8 cellular contexts compared by ENCODE assay signal in the genomic region with DNA sequence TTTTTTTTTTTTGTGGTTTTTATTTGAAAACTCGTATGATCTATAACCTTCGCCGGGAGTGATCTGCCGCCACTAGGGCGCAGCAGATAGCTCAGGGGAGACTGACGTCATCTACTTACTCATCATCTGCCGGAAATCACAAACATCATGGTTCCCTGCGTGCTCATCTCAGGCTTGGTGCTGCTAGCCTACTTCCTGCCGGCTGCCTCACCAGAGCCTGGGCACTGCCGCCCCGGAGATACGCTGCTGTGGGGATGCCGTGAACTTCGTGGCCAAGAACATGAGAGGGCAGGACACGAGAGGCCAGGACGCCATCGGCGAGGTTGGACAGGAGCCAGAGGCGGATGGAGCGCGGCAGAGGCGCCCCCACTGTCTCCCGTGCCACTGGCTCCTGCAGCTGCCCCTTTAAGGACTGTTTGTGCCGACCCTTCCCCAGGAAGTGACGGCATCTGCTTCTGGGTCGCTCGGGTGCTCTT.
DNase-seq lines count a peak whose midpoint lies in the region; ATAC-seq, FAIRE-seq and TF ChIP-seq lines count a peak whose summit lies in the region.

No MANE protein-coding gene starts in this region.

- CTCF ChIA-PET in H1 (lab: Charles Lee; ENCODE audit: partially characterized antibody), result interaction anchor here (0.6 to 1.2 kb wide), 4 partner anchors 62 to 491 kb away, joined by 3 to 4 read pairs (median 3); no protein-coding TSS in a partner anchor

- TF ChIP-seq POLR2A in H1 (IDR thresholded peaks at IDR 0.05; ENCODE audit: control extremely low read depth in 1 of 2, low read depth in 2 of 2, low read length in 2 of 2), result no peak

- DNase-seq in DND-41 (peak; percentile 31), T-helper 1 cell (peak in 3 of 5 donors; percentile 6 to 45 (median 21)), H1 (ENCODE audit: low read depth in 1 of 2, low spot score in 2 of 2) (peak; percentile 29 to 67), midbrain (lab: John Stamatoyannopoulos, UW) (no peak), COR-L47 (lab: John Stamatoyannopoulos, UW) (no peak), pons (ENCODE audit: low spot score) (no peak)
- DNase-seq in stimulated activated CD8-positive, alpha-beta memory T cell treated with anti-CD3 and anti-CD28 coated beads, Interleukin-7, amount 100 ng/mL, for 48 hours (ENCODE audit: extremely low read depth in 1 of 2, low read depth in 1 of 2), result peak; percentile 16 to 27

- H3K4me1 ChIP-seq in DND-41 (ENCODE audit: insufficient read depth, low read length), result no peaks in the 10 kb centered on the region
- H3K4me1 ChIP-seq in H1 (replicated peaks in 1 of 4; ENCODE audit: control insufficient read depth in 3 of 4, insufficient read depth in 4 of 4, low read length in 3 of 4), result no peaks in the 10 kb centered on the region; a peak in 1 of 7 replicates

- no peak overlapping the region; the same call in 1 of the 2 replicates for H2BK12ac ChIP-seq in H1 (ENCODE audit: low read depth, low read length)

- H2BK120ac ChIP-seq in H1 (replicated peaks; ENCODE audit: low read depth, low read length), result no peak overlapping the region

- no peaks in the 10 kb centered on the region for H3K23me2 ChIP-seq in H1 (ENCODE audit: low read depth, low read length)

- H3K79me1 ChIP-seq in H1 (ENCODE audit: low read depth, low read length), result no peaks in the 10 kb centered on the region

- H3K27ac ChIP-seq in DND-41 (ENCODE audit: low read length), result no peak overlapping the region
- H3K27ac ChIP-seq in H1 (ENCODE audit: low read depth, low read length), result no peak overlapping the region

- POLR2A ChIA-PET in H1 (lab: Charles Lee; ENCODE audit: partially characterized antibody), result no interaction called here

- H3K27me3 ChIP-seq in DND-41 (ENCODE audit: insufficient read depth, low read length, poor library complexity) (no peaks in the 10 kb centered on the region), H1 (replicated peaks in 1 of 4; ENCODE audit: control insufficient read depth in 3 of 4, extremely low read depth in 1 of 4, insufficient read depth in 3 of 4, low read length in 3 of 4) (no peaks in the 10 kb centered on the region)

- H4K20me1 ChIP-seq in DND-41 (ENCODE audit: insufficient read depth, low read length), result no peaks in the 10 kb centered on the region
- H4K20me1 ChIP-seq in H1 (replicated peaks in 1 of 2; ENCODE audit: control insufficient read depth in 1 of 2, insufficient read depth in 2 of 2, low read length in 2 of 2), result no peaks in the 10 kb centered on the region

- no peak overlapping the region; the same call in 1 of the 2 replicates for H2BK5ac ChIP-seq in H1 (ENCODE audit: low read depth, low read length)

- no peak overlapping the region for H3K56ac ChIP-seq in H1 (replicated peaks; ENCODE audit: insufficient read length, low read depth, low read length)

- H3K9me3 ChIP-seq in DND-41 (ENCODE audit: insufficient read depth, low read length, severe bottlenecking), result no peaks in the 10 kb centered on the region
- H3K9me3 ChIP-seq in H1 (ENCODE audit: insufficient read depth in 2 of 2, low read depth in 1 of 2, low read length in 1 of 2), result no peaks in the 10 kb centered on the region

- no peak overlapping the region for H2BK20ac ChIP-seq in H1 (ENCODE audit: low read length)

- H3K79me2 ChIP-seq in DND-41 (ENCODE audit: insufficient read depth, low read length) (no peaks in the 10 kb centered on the region), H1 (ENCODE audit: control insufficient read depth in 1 of 2, insufficient read depth in 2 of 2, low read length in 2 of 2) (no peaks in the 10 kb centered on the region)

- H3K14ac ChIP-seq in H1 (ENCODE audit: insufficient read length), result no peak overlapping the region

- FAIRE-seq in H1 (lab: Jason Lieb, UNC), result peak; percentile 65

- no peak overlapping the region for H3K9ac ChIP-seq in DND-41 (ENCODE audit: low read depth, low read length)
- H3K9ac ChIP-seq in H1 (replicated peaks in 1 of 4; ENCODE audit: extremely low read depth in 1 of 4, low read depth in 3 of 4, low read length in 3 of 4), result no peak overlapping the region

- H3K4me3 ChIP-seq in DND-41 (ENCODE audit: low read depth in 1 of 2, low read length in 2 of 2), result no peak overlapping the region
- H3K4me3 ChIP-seq in H1 (ENCODE audit: extremely low read depth in 1 of 4, insufficient read depth in 2 of 4, low read depth in 3 of 4, low read length in 4 of 4), result no peak overlapping the region

- H2AK5ac ChIP-seq in H1 (ENCODE audit: low read depth, low read length), result no peak overlapping the region

- peak; percentile 49 to 58 for TF ChIP-seq RAD21 in H1 (IDR thresholded peaks at IDR 0.05 in 1 of 2, conservative IDR thresholded peaks at IDR 0.05 in 1 of 2; ENCODE audit: low read depth in 2 of 2, low read length in 2 of 2)

- H2AFZ ChIP-seq in DND-41 (ENCODE audit: low read depth, low read length), result peak overlapping the region; percentile 17; the same call in 1 of the 2 replicates
- peak overlapping the region; percentile 96; the same call in 1 of the 2 replicates for H2AFZ ChIP-seq in H1 (ENCODE audit: low read length)

- WGBS in H1 (ENCODE audit: extremely low coverage in 1 of 2, insufficient coverage in 1 of 2, insufficient read length in 1 of 2, insufficient replicate concordance in 2 of 2, low coverage in 1 of 2, low lambda C conversion rate in 2 of 2, missing lambda C conversion rate in 1 of 2), 2 experiments, result 83% methylated on average over 24 of the region's 27 CpGs; no CpG with 5 or more reads in 1 of the 2 experiments

- H4K91ac ChIP-seq in H1 (replicated peaks; ENCODE audit: insufficient read length, low read length), result peak overlapping the region; percentile 51

- no peak overlapping the region for H3K4me2 ChIP-seq in DND-41 (ENCODE audit: insufficient read depth, low read length)
- H3K4me2 ChIP-seq in H1 (ENCODE audit: insufficient read depth in 1 of 2, low read depth in 2 of 2, low read length in 2 of 2), result no peak overlapping the region

- no peak overlapping the region for H3K4ac ChIP-seq in H1 (replicated peaks; ENCODE audit: insufficient read length, low read depth, low read length)

- H3K18ac ChIP-seq in H1 (ENCODE audit: extremely low read depth, low read length), result 0 out of 2 replicates have a peak overlapping the region, but pooled peaks have one; percentile 38

- no peaks in the 10 kb centered on the region for H3K36me3 ChIP-seq in DND-41 (ENCODE audit: insufficient read depth, low read length)
- no peaks in the 10 kb centered on the region for H3K36me3 ChIP-seq in H1 (ENCODE audit: control insufficient read depth in 2 of 4, insufficient read depth in 4 of 4, low read length in 3 of 4)

- no peak overlapping the region for H4K5ac ChIP-seq in H1 (ENCODE audit: insufficient read length, low read depth, low read length)

- H2BK15ac ChIP-seq in H1 (ENCODE audit: low read length), result no peak overlapping the region

- ATAC-seq in DND-41 (ENCODE audit: insufficient read depth, low read depth), result peak; percentile 58; the same call in 2 of the 3 replicates
- peak; percentile 77 for ATAC-seq in HG02798 (IDR thresholded peaks at IDR 0.05; ENCODE audit: poor library complexity, unreplicated experiment)

- H3K23ac ChIP-seq in H1 (ENCODE audit: insufficient read length), result no peak overlapping the region

- peak; percentile 52 for TF ChIP-seq CTCF in DND-41 (IDR thresholded peaks at IDR 0.05; ENCODE audit: borderline replicate concordance, extremely low read depth, low read length, poor library complexity, severe bottlenecking)
- peak; percentile 49 to 70 (median 64) for TF ChIP-seq CTCF in H1 (IDR thresholded peaks at IDR 0.05; ENCODE audit: control extremely low read depth in 1 of 3, insufficient read depth in 1 of 3, low read depth in 1 of 3, low read length in 3 of 3)

- TF ChIP-seq EP300 in H1 (IDR thresholded peaks at IDR 0.05; ENCODE audit: borderline replicate concordance in 1 of 2, low read depth in 2 of 2, low read length in 2 of 2), result no peak

- peak overlapping the region; percentile 85 for H4K8ac ChIP-seq in H1 (ENCODE audit: extremely low read depth, insufficient read depth, low read length)

TF ChIP-seq in H1, 55 proteins besides CTCF, POLR2A, EP300 and RAD21:
- TF ChIP-seq BACH1 (IDR thresholded peaks at IDR 0.05; ENCODE audit: low read length) (peak; percentile 56; the same call in 1 of the 2 replicates), HDAC2 (IDR thresholded peaks at IDR 0.05; ENCODE audit: borderline replicate concordance in 1 of 2, low read depth in 2 of 2, low read length in 2 of 2) (no peak), POLR2AphosphoS5 (IDR thresholded peaks at IDR 0.05; ENCODE audit: low read depth, low read length) (no peak), BRCA1 (IDR thresholded peaks at IDR 0.05; ENCODE audit: low read depth, low read length) (no peak), FOSL1 (IDR thresholded peaks at IDR 0.05; ENCODE audit: insufficient read depth, low read depth, low read length) (no peak), CEBPB (IDR thresholded peaks at IDR 0.05; ENCODE audit: low read depth, low read length) (no peak), CREB1 (IDR thresholded peaks at IDR 0.05) (peak; percentile 69), NANOG (IDR thresholded peaks at IDR 0.05; ENCODE audit: insufficient read depth, low read depth, low read length, poor library complexity, severe bottlenecking) (no peak), YY1 (IDR thresholded peaks at IDR 0.05; ENCODE audit: low read depth, low read length) (0 out of 2 replicates have a peak, but pooled peaks have one; percentile 15), JUND (IDR thresholded peaks at IDR 0.05; ENCODE audit: low read length) (peak; percentile 89), CHD1 (IDR thresholded peaks at IDR 0.05; ENCODE audit: low read depth, low read length) (no peak)
- TF ChIP-seq, protein P1, sequence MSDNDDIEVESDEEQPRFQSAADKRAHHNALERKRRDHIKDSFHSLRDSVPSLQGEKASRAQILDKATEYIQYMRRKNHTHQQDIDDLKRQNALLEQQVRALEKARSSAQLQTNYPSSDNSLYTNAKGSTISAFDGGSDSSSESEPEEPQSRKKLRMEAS (IDR thresholded peaks at IDR 0.05), result 0 out of 2 replicates have a peak, but pooled peaks have one; percentile 6
- TF ChIP-seq, protein P2, sequence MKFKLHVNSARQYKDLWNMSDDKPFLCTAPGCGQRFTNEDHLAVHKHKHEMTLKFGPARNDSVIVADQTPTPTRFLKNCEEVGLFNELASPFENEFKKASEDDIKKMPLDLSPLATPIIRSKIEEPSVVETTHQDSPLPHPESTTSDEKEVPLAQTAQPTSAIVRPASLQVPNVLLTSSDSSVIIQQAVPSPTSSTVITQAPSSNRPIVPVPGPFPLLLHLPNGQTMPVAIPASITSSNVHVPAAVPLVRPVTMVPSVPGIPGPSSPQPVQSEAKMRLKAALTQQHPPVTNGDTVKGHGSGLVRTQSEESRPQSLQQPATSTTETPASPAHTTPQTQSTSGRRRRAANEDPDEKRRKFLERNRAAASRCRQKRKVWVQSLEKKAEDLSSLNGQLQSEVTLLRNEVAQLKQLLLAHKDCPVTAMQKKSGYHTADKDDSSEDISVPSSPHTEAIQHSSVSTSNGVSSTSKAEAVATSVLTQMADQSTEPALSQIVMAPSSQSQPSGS (IDR thresholded peaks at IDR 0.05; ENCODE audit: low read length), result peak; percentile 95

Comparison
In these comparisons a context has a peak if more than half of its experiments do, and no peak if none do; other contexts are left out.
1. DNase-seq: peak in DND-41 (single experiment), T-helper 1 cell (3 of 5), H1 (2 of 2) and stimulated activated CD8-positive, alpha-beta memory T cell treated with anti-CD3 and anti-CD28 coated beads, Interleukin-7, amount 100 ng/mL, for 48 hours (2 of 2); none in midbrain (single experiment), COR-L47 (single experiment) and pons (single experiment).